In genomic region chr3:71548995-71549394, GRCh38 we compare ENCODE assay signal across 13 cellular contexts. TPM values are rescaled to one million over a fixed set of nuclear protein-coding genes. Genes with fewer than 3 reads are reported as not detected.
DNase-seq lines count a peak whose midpoint lies in the region; ATAC-seq and TF ChIP-seq lines count a peak whose summit lies in the region.
"Had no signal": no experiment of that assay in that cellular context is flagged by ENCODE, and none has a peak within 500 bp of the region (broad histone marks: within the 10 kb centered on the region; RNA-seq: fewer than 3 reads in every experiment).

No MANE protein-coding gene starts in this region.

- H3K4me3 ChIP-seq in hepatocyte (no peak overlapping the region), lower leg skin (ENCODE audit: low read depth, poor library complexity, severe bottlenecking) (no peak overlapping the region)
- H3K4me3 ChIP-seq: BLaER1 treated with 17β-estradiol and CSF1 and Interleukin-3, amounts not matched to agents 10 nM and 100 nM had no signal

- no peak for TF ChIP-seq POLR2A in lower leg skin (IDR thresholded peaks at IDR 0.05)

- DNase-seq in hepatocyte (ENCODE audit: low spot score) (no peak), DMS53 treated with DMSO at 0.1 percent for 48 hours (lab: John Stamatoyannopoulos, UW; ENCODE audit: unreplicated experiment) (no peak), occipital lobe (lab: John Stamatoyannopoulos, UW) (no peak), lower leg skin (ENCODE audit: low spot score in 2 of 2) (no peak)
- DNase-seq in stimulated activated CD4-positive, alpha-beta T cell treated with anti-CD3 and anti-CD28 coated beads, Interleukin-4, amount 100 ng/mL, for 1 hour = no peak
- DNase-seq: central memory CD4-positive, alpha-beta T cell; GF-D8; RPMI8226; T-helper 9 cell had no signal

- no peaks in the 10 kb centered on the region for H4K20me1 ChIP-seq in hepatocyte (ENCODE audit: insufficient read depth, poor library complexity, severe bottlenecking)
- H4K20me1 ChIP-seq: BLaER1 treated with 17β-estradiol and CSF1 and Interleukin-3, amounts not matched to agents 10 nM and 100 nM had no signal

- no peak overlapping the region for H2AFZ ChIP-seq in hepatocyte

- TF ChIP-seq CTCF in hepatocyte (IDR thresholded peaks at IDR 0.05; ENCODE audit: poor library complexity) (no peak), lower leg skin (IDR thresholded peaks at IDR 0.05) (no peak)

- H3K79me2 ChIP-seq in hepatocyte = peaks cover 14% of the 10 kb centered on the region

- H3K4me1 ChIP-seq in hepatocyte (ENCODE audit: insufficient read depth) = peaks cover 11% of the 10 kb centered on the region

- no peaks in the 10 kb centered on the region for H3K9me2 ChIP-seq in hepatocyte (replicated peaks; ENCODE audit: insufficient read depth)

- H3K27ac ChIP-seq in hepatocyte = peak overlapping the region; percentile 75

- H3K4me2 ChIP-seq in hepatocyte = no peak overlapping the region

- 80% methylated on average over 3 of the region's 3 CpGs for WGBS in hepatocyte (ENCODE audit: low lambda C conversion rate, missing lambda C conversion rate)
- 93 to 94% methylated on average over 3 of the region's 3 CpGs for WGBS in lower leg skin, 2 donors

- intact Hi-C loops in lower leg skin (cut with DNase I; ENCODE audit: low total_unique reads) = no loop called here

- no peaks in the 10 kb centered on the region for H3K27me3 ChIP-seq in hepatocyte
- H3K27me3 ChIP-seq: BLaER1 treated with 17β-estradiol and CSF1 and Interleukin-3, amounts not matched to agents 10 nM and 100 nM had no signal

- H3K9me3 ChIP-seq in hepatocyte (ENCODE audit: low read depth) = no peaks in the 10 kb centered on the region

- no peaks in the 10 kb centered on the region for H3K36me3 ChIP-seq in hepatocyte (replicated peaks; ENCODE audit: insufficient read depth, low read depth)
- H3K36me3 ChIP-seq: BLaER1 treated with 17β-estradiol and CSF1 and Interleukin-3, amounts not matched to agents 10 nM and 100 nM had no signal

- peak; percentile 62 for ATAC-seq in GM18858 (IDR thresholded peaks at IDR 0.05; ENCODE audit: unreplicated experiment)
- ATAC-seq in GM21529 (IDR thresholded peaks at IDR 0.05; ENCODE audit: unreplicated experiment) = peak; percentile 85
- ATAC-seq in HG03139 (IDR thresholded peaks at IDR 0.05; ENCODE audit: unreplicated experiment) = peak; percentile 92

RNA-seq across cellular contexts. Expression of gene FOXP1, which starts 34.5 kb away (rescaled TPM):
- total RNA-seq in hepatocyte (94.2 and 99.8 TPM in 2 replicates), occipital lobe (168 TPM), lower leg skin (10 to 100 TPM; 46.6 to 66.6 (median 55.2) TPM)
- 76.8 and 91.5 TPM in 2 replicates for polyA plus RNA-seq in hepatocyte
